ENCODE assay signal across 20 cellular contexts in the genomic region with DNA sequence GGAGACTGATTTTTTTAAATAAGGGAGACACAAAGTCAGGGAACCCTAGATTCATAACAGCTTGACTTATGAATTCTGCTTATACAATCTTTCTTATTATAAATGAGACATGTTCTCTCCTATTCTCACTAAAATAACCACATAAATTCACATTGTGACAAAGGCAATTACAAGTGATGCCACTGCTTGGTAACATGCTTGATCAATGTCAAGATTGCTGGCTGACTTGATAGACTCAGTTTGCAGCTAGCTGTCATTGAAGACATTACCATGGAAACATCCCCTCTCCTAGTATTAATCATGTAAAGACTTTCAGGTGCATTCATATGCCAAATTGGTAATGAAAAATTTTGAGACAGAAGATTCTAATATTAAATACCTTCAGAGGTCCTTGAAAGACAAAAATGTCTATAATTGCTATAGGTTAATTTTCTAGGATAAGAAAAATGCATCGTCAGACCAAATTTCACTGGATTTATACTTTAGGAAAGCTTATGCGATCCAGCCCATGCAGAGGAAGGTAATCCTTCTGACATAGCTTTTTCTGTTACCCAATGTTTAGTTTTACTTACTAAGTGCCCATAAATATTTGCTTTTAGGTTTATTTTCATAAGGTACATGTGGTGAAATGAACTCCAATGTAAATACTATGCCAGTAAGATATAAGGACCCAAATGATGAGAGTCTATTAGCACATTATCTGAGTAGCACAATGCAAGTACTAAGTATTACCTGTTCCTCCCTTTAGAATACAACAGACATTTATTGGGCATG.
"Had no signal": no experiment of that assay in that cellular context is flagged by ENCODE, and none has a peak within 500 bp of the region (broad histone marks: within the 10 kb centered on the region; RNA-seq: fewer than 3 reads in every experiment).

No MANE protein-coding gene starts in this region.

- H3K4me1 ChIP-seq: SJSA1 had no signal

- H3K4me3 ChIP-seq: MG63, SJSA1, SK-N-MC had no signal

- H3K9me3 ChIP-seq: MG63, SJSA1 had no signal

- H3K27me3 ChIP-seq: MG63, SJSA1 had no signal

- FAIRE-seq: RCC 7860 had no signal

- H3K27ac ChIP-seq: SJSA1, SK-N-MC had no signal

- DNase-seq: KBM-7, MG63, NCI-H1092, NCI-H1436, NCI-H187, NCI-H2029, NCI-H2081 treated with DMSO at 0.1 percent for 48 hours, NCI-H2171, NCI-H226, NCI-H446, NCI-H510A, NCI-H524 treated with DMSO at 0.1 percent for 48 hours, NCI-H69, NCI-H774, Right ventricle myocardium superior, RPMI8226, SIG-M5 had no signal
